In the genomic region with DNA sequence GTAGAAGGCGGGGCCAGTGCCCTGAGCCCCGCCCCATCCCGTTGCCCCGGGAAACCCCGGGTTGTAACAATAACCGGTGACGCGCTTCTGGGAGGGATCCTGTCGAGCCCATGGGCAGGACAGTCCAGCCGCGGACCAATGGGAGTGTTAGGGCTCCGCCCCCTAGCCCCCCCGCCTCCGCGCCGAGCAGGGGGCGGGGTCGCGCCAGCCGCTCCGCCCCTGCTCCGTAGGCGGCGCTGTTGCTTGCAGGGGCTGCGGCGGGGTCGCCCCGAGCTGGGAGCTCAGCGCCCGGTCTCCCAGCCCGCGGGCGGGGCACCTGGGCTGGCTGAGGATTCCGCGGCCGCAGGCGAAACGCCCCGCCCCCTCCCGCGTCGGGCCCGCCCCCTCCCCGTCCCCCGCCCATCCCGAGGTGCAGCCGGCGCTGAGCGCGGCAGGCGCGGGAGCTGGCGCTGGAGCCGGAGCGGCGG, we compare ENCODE assay signal across 8 cellular contexts. TPM values are rescaled to one million over a fixed set of nuclear protein-coding genes. Genes with fewer than 3 reads are reported as not detected.
DNase-seq lines count a peak whose midpoint lies in the region; ATAC-seq lines count a peak whose summit lies in the region.

A gene (plus strand): TSS at position 407 of the 467 bp plus-strand sequence.

- H3K27me3 Mint-ChIP-seq in activated CD4-positive, alpha-beta T cell treated with anti-CD3 and anti-CD28 coated beads, Interleukin-2, amount 10 ng/mL, durations not matched to agents 7 days and 5 days = peaks cover 46% of the 10 kb centered on the region

- no peaks in the 10 kb centered on the region for H3K9me3 Mint-ChIP-seq in activated CD4-positive, alpha-beta T cell treated with anti-CD3 and anti-CD28 coated beads, Interleukin-2, amount 10 ng/mL, durations not matched to agents 7 days and 5 days

- H3K4me3 Mint-ChIP-seq in activated CD4-positive, alpha-beta T cell treated with anti-CD3 and anti-CD28 coated beads, Interleukin-2, amount 10 ng/mL, durations not matched to agents 7 days and 5 days = peak within 1 kb of the TSS; percentile 67

- POLR2A ChIA-PET in activated CD4-positive, alpha-beta T cell treated with anti-CD3 and anti-CD28 coated beads, Interleukin-2, amount 10 ng/mL, durations not matched to agents 7 days and 5 days (lab: Charles Lee) = no interaction called here

- no peaks in the 10 kb centered on the region for H3K36me3 Mint-ChIP-seq in activated CD4-positive, alpha-beta T cell treated with anti-CD3 and anti-CD28 coated beads, Interleukin-2, amount 10 ng/mL, durations not matched to agents 7 days and 5 days (ENCODE audit: low read depth)

- ATAC-seq in GM19324 (IDR thresholded peaks at IDR 0.05; ENCODE audit: low FRiP score, unreplicated experiment) = peak; percentile 83
- ATAC-seq in HG03460 (IDR thresholded peaks at IDR 0.05; ENCODE audit: unreplicated experiment) = peak; percentile 91

- CTCF ChIA-PET in activated CD4-positive, alpha-beta T cell treated with anti-CD3 and anti-CD28 coated beads, Interleukin-2, amount 10 ng/mL, durations not matched to agents 7 days and 5 days (lab: Charles Lee) = interaction anchor here (0.7 kb wide), 1 partner anchor 28 kb away, joined by 3 read pairs; no protein-coding TSS in a partner anchor

- H3K27ac Mint-ChIP-seq in activated CD4-positive, alpha-beta T cell treated with anti-CD3 and anti-CD28 coated beads, Interleukin-2, amount 10 ng/mL, durations not matched to agents 7 days and 5 days = no peak within 1 kb of the TSS

- peaks cover 4% of the 10 kb centered on the region for H3K4me1 Mint-ChIP-seq in activated CD4-positive, alpha-beta T cell treated with anti-CD3 and anti-CD28 coated beads, Interleukin-2, amount 10 ng/mL, durations not matched to agents 7 days and 5 days

- DNase-seq in AML-193 (lab: John Stamatoyannopoulos, UW) (peak; percentile 74 to 78), NCI-H524 (lab: John Stamatoyannopoulos, UW) (peak; percentile 96 to 98), dedifferentiated amniotic fluid mesenchymal stem cell (ENCODE audit: extremely low spot score) (peak; percentile 96), left kidney (ENCODE audit: low read depth, low spot score) (peak; percentile 99)
- DNase-seq in activated CD4-positive, alpha-beta T cell treated with anti-CD3 and anti-CD28 coated beads, Interleukin-2, amount 10 ng/mL, durations not matched to agents 7 days and 5 days = peak; percentile 94
- DNase-seq in stimulated activated CD4-positive, alpha-beta T cell treated with anti-CD3 and anti-CD28 coated beads, Interleukin-1b, Interleukin-23, amount 100 ng/mL, for 48 hours = peak; percentile 92

RNA-seq across cellular contexts. Expression of the gene that starts here (rescaled TPM):
- not detected for total RNA-seq in activated CD4-positive, alpha-beta T cell treated with anti-CD3 and anti-CD28 coated beads, Interleukin-2, amount 10 ng/mL, durations not matched to agents 7 days and 5 days

Comparison
In these comparisons a context has a peak if more than half of its experiments do, and no peak if none do; other contexts are left out.
1. Peak in every context shown above with its lines: DNase-seq and ATAC-seq.
2. Peak in DNase-seq in activated CD4-positive, alpha-beta T cell treated with anti-CD3 and anti-CD28 coated beads, Interleukin-2, amount 10 ng/mL, durations not matched to agents 7 days and 5 days; RNA of the gene not detected or under 1 TPM.